Comparison of ENCODE assay signal across 12 cellular contexts in the genomic region with DNA sequence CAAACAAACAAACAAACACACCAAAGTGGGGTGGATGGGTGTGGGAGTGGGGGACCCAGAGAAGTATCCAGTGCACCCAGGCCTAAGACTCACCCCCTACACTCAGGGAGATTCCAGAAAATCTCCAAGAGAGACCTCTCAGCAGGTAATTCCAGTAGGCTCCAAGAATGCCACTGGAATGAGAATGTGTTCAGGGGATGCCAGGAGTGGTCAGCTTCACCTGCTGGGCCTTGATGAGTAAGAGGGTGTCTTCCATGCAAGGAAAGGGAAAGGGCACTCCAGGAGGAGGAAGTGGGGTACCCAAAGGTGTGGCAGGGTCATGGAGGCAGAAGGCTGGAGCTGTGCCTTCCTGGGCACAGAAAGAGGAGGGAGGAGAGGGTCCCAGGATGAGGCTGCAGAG.
"Had no signal": no experiment of that assay in that cellular context is flagged by ENCODE, and none has a peak within 500 bp of the region (broad histone marks: within the 10 kb centered on the region; RNA-seq: fewer than 3 reads in every experiment).

No MANE protein-coding gene starts in this region.

- H3K9me3 ChIP-seq: esophagus squamous epithelium, testis, uterus had no signal

- DNase-seq: activated CD4-positive, alpha-beta T cell treated with anti-CD3 and anti-CD28 coated beads, Interleukin-2, amount 50 U/mL, for 1 hour; activated CD8-positive, alpha-beta memory T cell treated with anti-CD3 and anti-CD28 coated beads for 24 hours; aorta; esophagus squamous epithelium; glutamatergic neuron; SW 1271; testis; uterus had no signal

- H3K36me3 ChIP-seq: uterus had no signal

- H3K9me3 Mint-ChIP-seq: activated T-helper 1 cell treated with anti-CD3 and anti-CD28 coated beads, Interleukin-12 subunit alpha, Interleukin-12 subunit beta, Interleukin-2, Interleukin-4 antibody, amounts not matched to agents 30 ng/mL and 10 ng/mL and 1 ng/mL, durations not matched to agents 14 hours and 24 hours and 36 hours; stimulated activated naive CD8-positive, alpha-beta T cell treated with anti-CD3 and anti-CD28 coated beads, Interleukin-15, Interleukin-2, amounts not matched to agents 100 ng/mL and 50 ng/mL, for 24 hours had no signal

- H3K4me3 ChIP-seq: esophagus squamous epithelium, testis, uterus had no signal

- H3K27ac Mint-ChIP-seq: activated T-helper 1 cell treated with anti-CD3 and anti-CD28 coated beads, Interleukin-12 subunit alpha, Interleukin-12 subunit beta, Interleukin-2, Interleukin-4 antibody, amounts not matched to agents 30 ng/mL and 10 ng/mL and 1 ng/mL, durations not matched to agents 14 hours and 24 hours and 36 hours; stimulated activated naive CD8-positive, alpha-beta T cell treated with anti-CD3 and anti-CD28 coated beads, Interleukin-15, Interleukin-2, amounts not matched to agents 100 ng/mL and 50 ng/mL, for 24 hours had no signal

- H3K27ac ChIP-seq: testis, uterus had no signal

- H3K4me1 ChIP-seq: testis, uterus had no signal

- H3K4me3 Mint-ChIP-seq: activated T-helper 1 cell treated with anti-CD3 and anti-CD28 coated beads, Interleukin-12 subunit alpha, Interleukin-12 subunit beta, Interleukin-2, Interleukin-4 antibody, amounts not matched to agents 30 ng/mL and 10 ng/mL and 1 ng/mL, durations not matched to agents 14 hours and 24 hours and 36 hours; stimulated activated naive CD8-positive, alpha-beta T cell treated with anti-CD3 and anti-CD28 coated beads, Interleukin-15, Interleukin-2, amounts not matched to agents 100 ng/mL and 50 ng/mL, for 24 hours had no signal

- H3K27me3 ChIP-seq: esophagus squamous epithelium, testis, uterus had no signal

- ATAC-seq: activated CD4-positive, CD25-positive, alpha-beta regulatory T cell treated with anti-CD3 and anti-CD28 coated beads, Interleukin-2, amount 50 U/mL, for 24 hours; sciatic nerve had no signal
